Comparison of ENCODE assay signal across 8 cellular contexts in the genomic region with DNA sequence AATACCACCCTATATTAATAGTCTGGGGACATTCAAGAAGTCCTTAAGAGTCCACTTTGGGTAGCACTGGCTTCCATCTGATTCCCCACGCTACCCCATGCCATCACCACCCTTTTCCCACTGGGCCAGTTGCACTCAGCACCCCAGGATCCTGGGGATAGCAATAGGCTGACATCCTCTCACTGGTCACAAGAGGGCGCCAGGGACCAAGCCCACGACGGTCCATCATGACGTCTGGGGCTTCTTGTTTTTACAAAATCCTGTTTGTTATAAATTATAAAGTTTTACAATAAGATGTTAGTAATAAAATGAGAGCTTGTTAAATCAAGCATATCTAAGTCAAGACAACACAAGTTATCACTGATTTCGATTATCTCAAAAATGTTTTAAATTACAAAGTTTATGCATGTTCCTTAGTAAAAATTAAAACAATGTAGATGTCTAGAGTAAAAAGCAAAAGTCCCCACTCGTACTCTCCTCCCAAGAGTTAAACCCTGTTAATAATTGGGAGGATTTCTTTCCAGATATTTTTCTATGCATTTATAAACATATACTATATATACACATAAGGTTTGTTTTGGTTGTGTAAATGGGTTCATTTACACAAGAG. TPM values are rescaled to one million over a fixed set of nuclear protein-coding genes. Genes with fewer than 3 reads are reported as not detected.
A peak's percentile ranks its signal among the peaks of the same experiment; 100 is the strongest.
DNase-seq lines count a peak whose midpoint lies in the region; ATAC-seq and TF ChIP-seq lines count a peak whose summit lies in the region.

No MANE protein-coding gene starts in this region.

- in situ Hi-C loops in astrocyte of the spinal cord (cut with HindIII; ENCODE audit: low sequenced_read_pairs) = no loop called here

- H3K4me1 ChIP-seq in HEK293 (ENCODE audit: control insufficient read depth, insufficient read depth, low read length) = no peaks in the 10 kb centered on the region

- TF ChIP-seq CTCF in HEK293 (tag by site-specific recombination; IDR thresholded peaks at IDR 0.05) = 0 out of 2 replicates have a peak, but pooled peaks have one; percentile 29
- TF ChIP-seq CTCF in astrocyte of the spinal cord (IDR thresholded peaks at IDR 0.05; ENCODE audit: low read depth, low read length) = peak; percentile 96
- TF ChIP-seq CTCF in omental fat pad (IDR thresholded peaks at IDR 0.05) = no peak

- H3K4me3 ChIP-seq in HEK293 (ENCODE audit: low read depth, low read length) (no peak overlapping the region), astrocyte of the spinal cord (ENCODE audit: low read depth, low read length) (no peak overlapping the region)

- no peak for ATAC-seq in omental fat pad (ENCODE audit: low FRiP score)

- H3K36me3 ChIP-seq in HEK293 (ENCODE audit: control insufficient read depth in 2 of 2, insufficient read depth in 1 of 2, low read length in 2 of 2) = no peaks in the 10 kb centered on the region; a peak in 1 of 3 replicates

- H3K27ac ChIP-seq in HEK293 (ENCODE audit: extremely low read depth, low read depth, low read length) = no peak overlapping the region

- CTCF ChIA-PET in HEK293 (lab: Yijun Ruan, JAX) = interaction anchor here (0.5 to 7.6 kb wide), 31 partner anchors 10 to 1500 kb away, joined by 3 to 92 read pairs (median 4); no protein-coding TSS in a partner anchor

- POLR2A ChIA-PET in HEK293 (lab: Yijun Ruan, JAX) = no interaction called here

- DNase-seq in GF-D8 (lab: John Stamatoyannopoulos, UW) (peak; percentile 20), NCI-H1105 (lab: John Stamatoyannopoulos, UW) (peak; percentile 36), T-helper 22 cell (ENCODE audit: low read depth) (peak; percentile 3), astrocyte of the spinal cord (ENCODE audit: low read depth, low spot score) (peak; percentile 65), inferior parietal cortex (ENCODE audit: extremely low spot score) (peak; percentile 64), omental fat pad (ENCODE audit: low spot score) (no peak)
- DNase-seq in stimulated activated CD4-positive, alpha-beta T cell treated with anti-CD3 and anti-CD28 coated beads, Interleukin-2, amount 100 ng/mL, for 4 hours (ENCODE audit: low read depth) = peak; percentile 25

- H3K9me3 ChIP-seq in HEK293 (ENCODE audit: control insufficient read depth, insufficient read depth, low read depth, low read length) = no peaks in the 10 kb centered on the region

TF ChIP-seq in HEK293, 187 proteins besides CTCF, POLR2A, EP300 and RAD21 (continues in another document):
- TF ChIP-seq ZNF214 (tag by site-specific recombination; IDR thresholded peaks at IDR 0.05; ENCODE audit: borderline replicate concordance) (no peak), ZNF843 (tag by site-specific recombination; IDR thresholded peaks at IDR 0.05) (no peak), ZNF341 (tag by site-specific recombination; IDR thresholded peaks at IDR 0.05; ENCODE audit: low read depth) (no peak), OSR2 (tag by site-specific recombination; IDR thresholded peaks at IDR 0.05) (no peak), ZNF2 (tag by site-specific recombination; IDR thresholded peaks at IDR 0.05) (0 out of 2 replicates have a peak, but pooled peaks have one; percentile 34), ZNF433 (tag by site-specific recombination; IDR thresholded peaks at IDR 0.05; ENCODE audit: low read depth) (no peak), ZNF544 (tag by site-specific recombination; IDR thresholded peaks at IDR 0.05) (no peak), ZFP41 (tag by site-specific recombination; IDR thresholded peaks at IDR 0.05; ENCODE audit: borderline replicate concordance) (no peak), ZNF311 (tag by site-specific recombination; IDR thresholded peaks at IDR 0.05; ENCODE audit: borderline replicate concordance) (no peak), KLF7 (tag by site-specific recombination; IDR thresholded peaks at IDR 0.05; ENCODE audit: borderline replicate concordance) (no peak), ZNF677 (tag by site-specific recombination; IDR thresholded peaks at IDR 0.05) (no peak), ZNF585B (tag by site-specific recombination; IDR thresholded peaks at IDR 0.05) (no peak), ZNF335 (tag by site-specific recombination; conservative IDR thresholded peaks at IDR 0.05) (0 out of 2 replicates have a peak, but pooled peaks have one; percentile 27)
- TF ChIP-seq, protein P1, sequence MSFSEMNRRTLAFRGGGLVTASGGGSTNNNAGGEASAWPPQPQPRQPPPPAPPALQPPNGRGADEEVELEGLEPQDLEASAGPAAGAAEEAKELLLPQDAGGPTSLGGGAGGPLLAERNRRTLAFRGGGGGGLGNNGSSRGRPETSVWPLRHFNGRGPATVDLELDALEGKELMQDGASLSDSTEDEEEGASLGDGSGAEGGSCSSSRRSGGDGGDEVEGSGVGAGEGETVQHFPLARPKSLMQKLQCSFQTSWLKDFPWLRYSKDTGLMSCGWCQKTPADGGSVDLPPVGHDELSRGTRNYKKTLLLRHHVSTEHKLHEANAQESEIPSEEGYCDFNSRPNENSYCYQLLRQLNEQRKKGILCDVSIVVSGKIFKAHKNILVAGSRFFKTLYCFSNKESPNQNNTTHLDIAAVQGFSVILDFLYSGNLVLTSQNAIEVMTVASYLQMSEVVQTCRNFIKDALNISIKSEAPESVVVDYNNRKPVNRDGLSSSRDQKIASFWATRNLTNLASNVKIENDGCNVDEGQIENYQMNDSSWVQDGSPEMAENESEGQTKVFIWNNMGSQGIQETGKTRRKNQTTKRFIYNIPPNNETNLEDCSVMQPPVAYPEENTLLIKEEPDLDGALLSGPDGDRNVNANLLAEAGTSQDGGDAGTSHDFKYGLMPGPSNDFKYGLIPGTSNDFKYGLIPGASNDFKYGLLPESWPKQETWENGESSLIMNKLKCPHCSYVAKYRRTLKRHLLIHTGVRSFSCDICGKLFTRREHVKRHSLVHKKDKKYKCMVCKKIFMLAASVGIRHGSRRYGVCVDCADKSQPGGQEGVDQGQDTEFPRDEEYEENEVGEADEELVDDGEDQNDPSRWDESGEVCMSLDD (tag by site-specific recombination; IDR thresholded peaks at IDR 0.05) = 0 out of 2 replicates have a peak, but pooled peaks have one; percentile 26
- TF ChIP-seq, protein P2, sequence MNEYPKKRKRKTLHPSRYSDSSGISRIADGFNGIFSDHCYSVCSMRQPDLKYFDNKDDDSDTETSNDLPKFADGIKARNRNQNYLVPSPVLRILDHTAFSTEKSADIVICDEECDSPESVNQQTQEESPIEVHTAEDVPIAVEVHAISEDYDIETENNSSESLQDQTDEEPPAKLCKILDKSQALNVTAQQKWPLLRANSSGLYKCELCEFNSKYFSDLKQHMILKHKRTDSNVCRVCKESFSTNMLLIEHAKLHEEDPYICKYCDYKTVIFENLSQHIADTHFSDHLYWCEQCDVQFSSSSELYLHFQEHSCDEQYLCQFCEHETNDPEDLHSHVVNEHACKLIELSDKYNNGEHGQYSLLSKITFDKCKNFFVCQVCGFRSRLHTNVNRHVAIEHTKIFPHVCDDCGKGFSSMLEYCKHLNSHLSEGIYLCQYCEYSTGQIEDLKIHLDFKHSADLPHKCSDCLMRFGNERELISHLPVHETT (tag by site-specific recombination; IDR thresholded peaks at IDR 0.05) = no peak
- TF ChIP-seq, protein P3, sequence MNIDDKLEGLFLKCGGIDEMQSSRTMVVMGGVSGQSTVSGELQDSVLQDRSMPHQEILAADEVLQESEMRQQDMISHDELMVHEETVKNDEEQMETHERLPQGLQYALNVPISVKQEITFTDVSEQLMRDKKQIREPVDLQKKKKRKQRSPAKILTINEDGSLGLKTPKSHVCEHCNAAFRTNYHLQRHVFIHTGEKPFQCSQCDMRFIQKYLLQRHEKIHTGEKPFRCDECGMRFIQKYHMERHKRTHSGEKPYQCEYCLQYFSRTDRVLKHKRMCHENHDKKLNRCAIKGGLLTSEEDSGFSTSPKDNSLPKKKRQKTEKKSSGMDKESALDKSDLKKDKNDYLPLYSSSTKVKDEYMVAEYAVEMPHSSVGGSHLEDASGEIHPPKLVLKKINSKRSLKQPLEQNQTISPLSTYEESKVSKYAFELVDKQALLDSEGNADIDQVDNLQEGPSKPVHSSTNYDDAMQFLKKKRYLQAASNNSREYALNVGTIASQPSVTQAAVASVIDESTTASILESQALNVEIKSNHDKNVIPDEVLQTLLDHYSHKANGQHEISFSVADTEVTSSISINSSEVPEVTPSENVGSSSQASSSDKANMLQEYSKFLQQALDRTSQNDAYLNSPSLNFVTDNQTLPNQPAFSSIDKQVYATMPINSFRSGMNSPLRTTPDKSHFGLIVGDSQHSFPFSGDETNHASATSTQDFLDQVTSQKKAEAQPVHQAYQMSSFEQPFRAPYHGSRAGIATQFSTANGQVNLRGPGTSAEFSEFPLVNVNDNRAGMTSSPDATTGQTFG (tag by site-specific recombination; IDR thresholded peaks at IDR 0.05; ENCODE audit: borderline replicate concordance) = no peak
- TF ChIP-seq, protein P4, sequence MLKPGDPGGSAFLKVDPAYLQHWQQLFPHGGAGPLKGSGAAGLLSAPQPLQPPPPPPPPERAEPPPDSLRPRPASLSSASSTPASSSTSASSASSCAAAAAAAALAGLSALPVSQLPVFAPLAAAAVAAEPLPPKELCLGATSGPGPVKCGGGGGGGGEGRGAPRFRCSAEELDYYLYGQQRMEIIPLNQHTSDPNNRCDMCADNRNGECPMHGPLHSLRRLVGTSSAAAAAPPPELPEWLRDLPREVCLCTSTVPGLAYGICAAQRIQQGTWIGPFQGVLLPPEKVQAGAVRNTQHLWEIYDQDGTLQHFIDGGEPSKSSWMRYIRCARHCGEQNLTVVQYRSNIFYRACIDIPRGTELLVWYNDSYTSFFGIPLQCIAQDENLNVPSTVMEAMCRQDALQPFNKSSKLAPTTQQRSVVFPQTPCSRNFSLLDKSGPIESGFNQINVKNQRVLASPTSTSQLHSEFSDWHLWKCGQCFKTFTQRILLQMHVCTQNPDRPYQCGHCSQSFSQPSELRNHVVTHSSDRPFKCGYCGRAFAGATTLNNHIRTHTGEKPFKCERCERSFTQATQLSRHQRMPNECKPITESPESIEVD (tag by site-specific recombination; IDR thresholded peaks at IDR 0.05) = no peak
- TF ChIP-seq, protein P5, sequence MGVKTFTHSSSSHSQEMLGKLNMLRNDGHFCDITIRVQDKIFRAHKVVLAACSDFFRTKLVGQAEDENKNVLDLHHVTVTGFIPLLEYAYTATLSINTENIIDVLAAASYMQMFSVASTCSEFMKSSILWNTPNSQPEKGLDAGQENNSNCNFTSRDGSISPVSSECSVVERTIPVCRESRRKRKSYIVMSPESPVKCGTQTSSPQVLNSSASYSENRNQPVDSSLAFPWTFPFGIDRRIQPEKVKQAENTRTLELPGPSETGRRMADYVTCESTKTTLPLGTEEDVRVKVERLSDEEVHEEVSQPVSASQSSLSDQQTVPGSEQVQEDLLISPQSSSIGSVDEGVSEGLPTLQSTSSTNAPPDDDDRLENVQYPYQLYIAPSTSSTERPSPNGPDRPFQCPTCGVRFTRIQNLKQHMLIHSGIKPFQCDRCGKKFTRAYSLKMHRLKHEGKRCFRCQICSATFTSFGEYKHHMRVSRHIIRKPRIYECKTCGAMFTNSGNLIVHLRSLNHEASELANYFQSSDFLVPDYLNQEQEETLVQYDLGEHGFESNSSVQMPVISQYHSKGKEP (tag by site-specific recombination; IDR thresholded peaks at IDR 0.05) = no peak

RNA-seq across cellular contexts. Expression of a gene that starts 15.4 kb away (rescaled TPM):
- 100 to 1,000 TPM in 3 of 4 donors, 10 to 100 TPM in 1; 91.3 to 294 (median 143) TPM for total RNA-seq in omental fat pad

RNA-seq across cellular contexts. Expression of a gene that starts 37.2 kb away (rescaled TPM):
- total RNA-seq in omental fat pad = 10 to 100 TPM; 42.4 to 70.6 (median 47.2) TPM

Comparison
In these comparisons a context has a peak if more than half of its experiments do, and no peak if none do; other contexts are left out.
1. CTCF ChIP-seq: peak in HEK293 (single experiment) and astrocyte of the spinal cord (single experiment); none in omental fat pad (0 of 3).